17 cellular contexts compared by ENCODE assay signal in the genomic region with DNA sequence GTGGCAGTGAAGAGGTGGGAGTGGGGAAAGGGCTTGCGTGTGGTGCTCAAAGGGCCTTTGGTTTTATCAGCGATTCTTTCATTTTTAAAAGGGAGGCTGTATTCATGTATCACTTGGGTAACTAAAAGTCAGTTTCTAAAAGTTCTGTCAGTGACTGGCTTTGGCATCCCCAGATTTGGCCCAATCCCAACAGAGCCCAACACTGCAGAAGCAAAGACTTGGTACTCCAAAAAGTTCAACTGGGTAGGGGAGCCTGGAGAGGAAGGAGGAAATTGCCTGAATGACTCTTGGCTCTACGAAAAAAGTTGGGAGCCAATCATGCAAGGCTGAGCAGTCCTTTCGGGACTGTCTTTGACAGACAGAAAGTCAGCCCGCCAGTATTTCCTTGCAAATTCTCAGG. TPM values are rescaled to one million over a fixed set of nuclear protein-coding genes. Genes with fewer than 3 reads are reported as not detected.
DNase-seq lines count a peak whose midpoint lies in the region; ATAC-seq and TF ChIP-seq lines count a peak whose summit lies in the region.
"Had no signal": no experiment of that assay in that cellular context is flagged by ENCODE, and none has a peak within 500 bp of the region (broad histone marks: within the 10 kb centered on the region; RNA-seq: fewer than 3 reads in every experiment).

No MANE protein-coding gene starts in this region.

- no peaks in the 10 kb centered on the region for H3K9me3 ChIP-seq in spleen
- no peaks in the 10 kb centered on the region for H3K9me3 ChIP-seq in mammary epithelial cell (replicated peaks; ENCODE audit: insufficient read depth, low read length)

- in situ Hi-C loops in mammary epithelial cell (cut with MboI; ENCODE audit: low sequenced_read_pairs in 2 of 2) = no loop called here

- TF ChIP-seq CTCF in GM12865 (IDR thresholded peaks at IDR 0.05; ENCODE audit: insufficient read depth, low read depth, low read length, missing control alignments) (no peak), KMS-11 (conservative IDR thresholded peaks at IDR 0.05; ENCODE audit: low read depth, low read length) (no peak), spleen (IDR thresholded peaks at IDR 0.05 in 8 of 11, conservative IDR thresholded peaks at IDR 0.05 in 3 of 11) (no peak), mammary epithelial cell (conservative IDR thresholded peaks at IDR 0.05 in 1 of 2, IDR thresholded peaks at IDR 0.05 in 1 of 2; ENCODE audit: extremely low read depth in 1 of 2, insufficient read depth in 1 of 2, low read depth in 1 of 2, low read length in 2 of 2) (no peak)

- H3K27ac ChIP-seq in KMS-11 (no peak overlapping the region), spleen (no peak overlapping the region), mammary epithelial cell (ENCODE audit: insufficient read depth, low read depth, low read length) (no peak overlapping the region)
- H3K27ac ChIP-seq: GM23248 had no signal

- H4K20me1 ChIP-seq in KMS-11 (ENCODE audit: insufficient read depth) (no peaks in the 10 kb centered on the region), mammary epithelial cell (ENCODE audit: insufficient read depth, low read length) (no peaks in the 10 kb centered on the region)

- no peak overlapping the region for H2AFZ ChIP-seq in KMS-11 (ENCODE audit: low read depth)
- no peak overlapping the region for H2AFZ ChIP-seq in mammary epithelial cell (ENCODE audit: low read depth, low read length)
- H2AFZ ChIP-seq: GM23248 had no signal

- H3K4me1 ChIP-seq in KMS-11 (ENCODE audit: low read depth, poor library complexity, severe bottlenecking) = peaks cover 29% of the 10 kb centered on the region
- no peaks in the 10 kb centered on the region for H3K4me1 ChIP-seq in spleen
- H3K4me1 ChIP-seq in mammary epithelial cell (ENCODE audit: insufficient read depth, low read length) = no peaks in the 10 kb centered on the region

- no peaks in the 10 kb centered on the region for H3K36me3 ChIP-seq in KMS-11 (ENCODE audit: insufficient read depth)
- H3K36me3 ChIP-seq in spleen = no peaks in the 10 kb centered on the region
- H3K36me3 ChIP-seq in mammary epithelial cell (ENCODE audit: insufficient read depth, low read length) = no peaks in the 10 kb centered on the region

- TF ChIP-seq POLR2A in spleen (IDR thresholded peaks at IDR 0.05) = no peak

- peak overlapping the region; percentile 20; the same call in 1 of the 2 replicates for H3K4me2 ChIP-seq in KMS-11
- no peak overlapping the region for H3K4me2 ChIP-seq in mammary epithelial cell (ENCODE audit: insufficient read depth, low read depth, low read length)

- H3K27me3 ChIP-seq in KMS-11 (ENCODE audit: insufficient read depth, low read depth) (peaks cover 50% of the 10 kb centered on the region), spleen (replicated peaks in 1 of 7) (peaks cover 0 to 32% (median 0%) of the 10 kb centered on the region in 7 donors), mammary epithelial cell (ENCODE audit: insufficient read depth, low read length) (no peaks in the 10 kb centered on the region)

- dilution Hi-C loops in mammary epithelial cell (cut with HindIII; ENCODE audit: low sequenced_read_pairs) = no loop called here

- H3K9ac ChIP-seq in KMS-11 (no peak overlapping the region), mammary epithelial cell (ENCODE audit: insufficient read depth, low read length) (no peak overlapping the region)
- H3K9ac ChIP-seq: GM23248 had no signal

- ATAC-seq in GM19324 (IDR thresholded peaks at IDR 0.05; ENCODE audit: low FRiP score, unreplicated experiment) (no peak), HG03378 (IDR thresholded peaks at IDR 0.05; ENCODE audit: unreplicated experiment) (no peak), HG02798 (IDR thresholded peaks at IDR 0.05; ENCODE audit: poor library complexity, unreplicated experiment) (no peak)

- intact Hi-C loops in spleen (cut with DNase I; ENCODE audit: low total_unique reads) = no loop called here
- intact Hi-C loops in mammary epithelial cell (cut with micrococcal nuclease) = no loop called here

- H3K79me2 ChIP-seq in KMS-11 (ENCODE audit: insufficient read depth, low read depth) (no peaks in the 10 kb centered on the region), mammary epithelial cell (ENCODE audit: insufficient read depth, low read length) (no peaks in the 10 kb centered on the region)

- peak; percentile 12 for DNase-seq in GM12865 (ENCODE audit: low read depth)
- peak; percentile 35 for DNase-seq in medulla oblongata (ENCODE audit: extremely low spot score)
- peak; percentile 9 for DNase-seq in spleen
- DNase-seq in mammary epithelial cell = no peak
- DNase-seq: Calu3; CD4-positive, alpha-beta memory T cell; COR-L47; DMS53; DMS79 treated with DMSO at 0.1 percent for 48 hours; GF-D8; GM23248; H7; HCEC 1CT had no signal

- WGBS in spleen, 5 donors = 67 to 86% (median 78%) methylated on average over 5 of the region's 5 CpGs
- 83% methylated on average over 5 of the region's 5 CpGs for WGBS in mammary epithelial cell (ENCODE audit: low coverage, missing lambda C conversion rate)

- H3K4me3 ChIP-seq in GM12865 (ENCODE audit: low read depth, low read length) (no peak overlapping the region), KMS-11 (IDR thresholded peaks at IDR 0.05; ENCODE audit: insufficient read depth, low read depth, low read length) (no peak overlapping the region), spleen (no peak overlapping the region), mammary epithelial cell (replicated peaks in 1 of 3; ENCODE audit: insufficient read depth in 1 of 3, low read depth in 2 of 3, low read length in 3 of 3) (no peak overlapping the region)
- H3K4me3 ChIP-seq: GM23248 had no signal

- CTCF ChIA-PET in mammary epithelial cell (lab: Charles Lee; ENCODE audit: low non-redundant PET) = no interaction called here

- BruUV-seq in mammary epithelial cell (replicated peaks; lab: Mats Ljungman, UMichigan) = no TSS peak

RNA-seq across cellular contexts. Expression of gene COL13A1, which starts 54.5 kb away (rescaled TPM):
- total RNA-seq in spleen (10 to 100 TPM in 3 of 7 donors, 1 to 10 TPM in 4; 4.5 to 16.1 (median 8.6) TPM), mammary epithelial cell (1 to 10 TPM; 1.3 to 8.8 TPM)
- polyA plus RNA-seq in spleen (10 to 100 TPM in 2 of 3 donors, 1 to 10 TPM in 1; 4.1 to 13.7 (median 10.4) TPM), mammary epithelial cell (5.4 TPM)
- polyA minus RNA-seq in mammary epithelial cell = 0.21 TPM
- total RNA-seq: CD4-positive, alpha-beta memory T cell had no signal
- polyA plus RNA-seq: CD4-positive, alpha-beta memory T cell had no signal
